In the genomic region with DNA sequence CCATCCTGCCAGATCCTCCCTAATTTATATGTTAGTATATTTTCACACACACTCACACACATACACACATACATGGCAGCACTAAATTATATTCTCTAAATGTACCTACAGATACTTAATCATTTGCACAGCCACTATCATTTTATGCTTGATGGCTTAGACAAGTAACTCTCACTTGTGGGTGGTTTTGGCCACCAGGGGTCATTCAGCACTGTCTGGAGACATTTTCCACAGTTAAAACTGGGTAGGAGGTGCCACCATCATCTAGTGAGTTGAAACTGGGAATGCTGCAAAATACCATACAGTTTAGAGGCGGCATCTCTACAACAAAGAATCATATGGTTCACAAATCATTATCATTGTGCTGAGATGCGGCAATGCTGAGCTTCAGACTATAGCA, we compare ENCODE assay signal across 18 cellular contexts.
"Had no signal": no experiment of that assay in that cellular context is flagged by ENCODE, and none has a peak within 500 bp of the region (broad histone marks: within the 10 kb centered on the region; RNA-seq: fewer than 3 reads in every experiment).

No MANE protein-coding gene starts in this region.

- H3K79me2 ChIP-seq: parathyroid adenoma had no signal

- H3K9ac ChIP-seq: parathyroid adenoma had no signal

- H3K4me1 ChIP-seq: breast epithelium, left ventricle myocardium inferior, parathyroid adenoma, tibial artery, vagina had no signal

- H3K36me3 ChIP-seq: breast epithelium, left ventricle myocardium inferior, neutrophil, tibial artery, vagina had no signal

- H3K27ac Mint-ChIP-seq: activated naive CD8-positive, alpha-beta T cell treated with anti-CD3 and anti-CD28 coated beads, Interleukin-2, amount 10 ng/mL, durations not matched to agents 7 days and 5 days; activated T-helper 1 cell treated with anti-CD3 and anti-CD28 coated beads, Interleukin-12 subunit alpha, Interleukin-12 subunit beta, Interleukin-2, Interleukin-4 antibody, amounts not matched to agents 30 ng/mL and 10 ng/mL and 1 ng/mL, durations not matched to agents 14 hours and 24 hours and 36 hours; naive thymus-derived CD8-positive, alpha-beta T cell; stimulated activated naive B cell treated with anti-CD40 and anti-IgM and Interleukin-4, amounts not matched to agents 10 μg/mL and 1 μg/mL and 100 μg/mL, for 72 hours had no signal

- H3K27me3 ChIP-seq: breast epithelium, neutrophil, tibial artery, vagina had no signal

- H3K9me3 ChIP-seq: breast epithelium, left ventricle myocardium inferior, mucosa of descending colon, neutrophil, tibial artery, vagina had no signal

- H3K27ac ChIP-seq: breast epithelium, left ventricle myocardium inferior, neutrophil, parathyroid adenoma, skin epidermis, tibial artery, vagina had no signal

- DNase-seq: activated CD4-positive, CD25-positive, alpha-beta regulatory T cell treated with anti-CD3 and anti-CD28 coated beads, Interleukin-2, amount 50 U/mL, for 72 hours; activated naive CD8-positive, alpha-beta T cell treated with anti-CD3 and anti-CD28 coated beads, Interleukin-2, amount 10 ng/mL, durations not matched to agents 7 days and 5 days; aorta; erythroblast; hippocampal formation; left ventricle myocardium inferior; mucosa of descending colon; naive thymus-derived CD8-positive, alpha-beta T cell; stimulated activated CD4-positive, alpha-beta T cell treated with anti-CD3 and anti-CD28 coated beads, Interleukin-15, amount 100 ng/mL, for 24 hours; stimulated activated CD4-positive, alpha-beta T cell treated with anti-CD3 and anti-CD28 coated beads, Interleukin-4, amount 100 ng/mL, for 1 hour; stimulated activated naive B cell treated with anti-CD40 and anti-IgM and Interleukin-4, amounts not matched to agents 10 μg/mL and 1 μg/mL and 100 μg/mL, for 72 hours; tibial artery had no signal

- ATAC-seq: mucosa of descending colon; naive thymus-derived CD8-positive, alpha-beta T cell; stimulated activated naive B cell treated with anti-CD40 and anti-IgM and Interleukin-4, amounts not matched to agents 10 μg/mL and 1 μg/mL and 100 μg/mL, for 72 hours had no signal

- H3K36me3 Mint-ChIP-seq: activated naive CD8-positive, alpha-beta T cell treated with anti-CD3 and anti-CD28 coated beads, Interleukin-2, amount 10 ng/mL, durations not matched to agents 7 days and 5 days; naive thymus-derived CD8-positive, alpha-beta T cell; stimulated activated naive B cell treated with anti-CD40 and anti-IgM and Interleukin-4, amounts not matched to agents 10 μg/mL and 1 μg/mL and 100 μg/mL, for 72 hours had no signal

- H3K4me1 Mint-ChIP-seq: activated naive CD8-positive, alpha-beta T cell treated with anti-CD3 and anti-CD28 coated beads, Interleukin-2, amount 10 ng/mL, durations not matched to agents 7 days and 5 days; naive thymus-derived CD8-positive, alpha-beta T cell; stimulated activated naive B cell treated with anti-CD40 and anti-IgM and Interleukin-4, amounts not matched to agents 10 μg/mL and 1 μg/mL and 100 μg/mL, for 72 hours had no signal

- H3K4me3 Mint-ChIP-seq: activated naive CD8-positive, alpha-beta T cell treated with anti-CD3 and anti-CD28 coated beads, Interleukin-2, amount 10 ng/mL, durations not matched to agents 7 days and 5 days; activated T-helper 1 cell treated with anti-CD3 and anti-CD28 coated beads, Interleukin-12 subunit alpha, Interleukin-12 subunit beta, Interleukin-2, Interleukin-4 antibody, amounts not matched to agents 30 ng/mL and 10 ng/mL and 1 ng/mL, durations not matched to agents 14 hours and 24 hours and 36 hours; naive thymus-derived CD8-positive, alpha-beta T cell; stimulated activated naive B cell treated with anti-CD40 and anti-IgM and Interleukin-4, amounts not matched to agents 10 μg/mL and 1 μg/mL and 100 μg/mL, for 72 hours had no signal

- H3K27me3 Mint-ChIP-seq: activated naive CD8-positive, alpha-beta T cell treated with anti-CD3 and anti-CD28 coated beads, Interleukin-2, amount 10 ng/mL, durations not matched to agents 7 days and 5 days; stimulated activated naive B cell treated with anti-CD40 and anti-IgM and Interleukin-4, amounts not matched to agents 10 μg/mL and 1 μg/mL and 100 μg/mL, for 72 hours had no signal

- H3K4me3 ChIP-seq: breast epithelium, left ventricle myocardium inferior, mucosa of descending colon, skin epidermis, tibial artery, vagina had no signal
